In the genomic region with DNA sequence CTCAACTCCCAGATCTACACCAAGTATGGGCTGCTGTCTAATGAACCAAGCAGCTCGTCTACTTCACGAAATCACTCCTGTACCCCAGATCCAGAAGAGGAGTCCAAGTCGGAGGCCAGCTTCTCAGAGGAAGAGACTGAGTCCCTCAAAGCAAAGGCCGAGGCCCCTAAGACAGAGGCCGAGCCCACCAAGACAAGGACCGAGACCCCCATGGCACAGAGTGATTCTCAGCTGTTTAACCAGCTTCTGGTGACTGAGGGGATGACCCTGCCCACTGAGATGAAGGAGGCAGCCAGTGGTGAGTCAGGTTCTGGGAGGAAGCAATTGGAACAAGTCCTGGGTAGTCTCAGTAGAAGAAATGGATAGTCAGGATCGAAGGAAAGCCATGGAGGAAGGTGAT, we compare ENCODE assay signal across 13 cellular contexts. TPM values are rescaled to one million over a fixed set of nuclear protein-coding genes. Genes with fewer than 3 reads are reported as not detected.
DNase-seq lines count a peak whose midpoint lies in the region; ATAC-seq and TF ChIP-seq lines count a peak whose summit lies in the region.
"Had no signal": no experiment of that assay in that cellular context is flagged by ENCODE, and none has a peak within 500 bp of the region (broad histone marks: within the 10 kb centered on the region; RNA-seq: fewer than 3 reads in every experiment).

No MANE protein-coding gene starts in this region.

- POLR2A ChIA-PET in activated naive CD8-positive, alpha-beta T cell treated with anti-CD3 and anti-CD28 coated beads, Interleukin-2, amount 10 ng/mL, durations not matched to agents 7 days and 5 days (lab: Charles Lee) = no interaction called here
- POLR2A ChIA-PET in WTC11 (lab: Charles Lee) = interaction anchor here (1.1 kb wide), 1 partner anchor 18 kb away, joined by 8 read pairs; no protein-coding TSS in a partner anchor

- DNase-seq in activated naive CD8-positive, alpha-beta T cell treated with anti-CD3 and anti-CD28 coated beads, Interleukin-2, amount 10 ng/mL, durations not matched to agents 7 days and 5 days = peak; percentile 15
- no peak for DNase-seq in activated naive CD8-positive, alpha-beta T cell treated with anti-CD3 and anti-CD28 coated beads for 36 hours
- DNase-seq in WTC11 (ENCODE audit: low spot score) (peak; percentile 4), islet precursor cell (peak; percentile 34), A172 (ENCODE audit: low spot score) (no peak)
- DNase-seq in stimulated activated effector memory CD8-positive, alpha-beta T cell treated with anti-CD3 and anti-CD28 coated beads, Interleukin-12 subunit alpha, Interleukin-12 subunit beta, amount 100 ng/mL, for 72 hours (ENCODE audit: low spot score in 2 of 2) = no peak
- DNase-seq in activated T-cell treated with anti-CD3 and anti-CD28 coated beads, Interleukin-2, amount 50 U/mL, for 72 hours = no peak
- DNase-seq: AML-193, GM23248 had no signal

- no peak overlapping the region for H3K4me3 Mint-ChIP-seq in activated naive CD8-positive, alpha-beta T cell treated with anti-CD3 and anti-CD28 coated beads, Interleukin-2, amount 10 ng/mL, durations not matched to agents 7 days and 5 days
- H3K4me3 Mint-ChIP-seq in activated naive CD8-positive, alpha-beta T cell treated with anti-CD3 and anti-CD28 coated beads for 36 hours = no peak overlapping the region
- H3K4me3 Mint-ChIP-seq in WTC11 = no peak overlapping the region
- no peak overlapping the region for H3K4me3 Mint-ChIP-seq in stimulated activated effector memory CD8-positive, alpha-beta T cell treated with anti-CD3 and anti-CD28 coated beads, Interleukin-12 subunit alpha, Interleukin-12 subunit beta, amount 100 ng/mL, for 72 hours
- H3K4me3 Mint-ChIP-seq in activated T-cell treated with anti-CD3 and anti-CD28 coated beads, Interleukin-2, amount 50 U/mL, for 72 hours = no peak overlapping the region
- H3K4me3 Mint-ChIP-seq: CD4-positive, alpha-beta T cell had no signal

- peaks cover 23% of the 10 kb centered on the region for H3K36me3 Mint-ChIP-seq in activated naive CD8-positive, alpha-beta T cell treated with anti-CD3 and anti-CD28 coated beads, Interleukin-2, amount 10 ng/mL, durations not matched to agents 7 days and 5 days
- H3K36me3 Mint-ChIP-seq in activated naive CD8-positive, alpha-beta T cell treated with anti-CD3 and anti-CD28 coated beads for 36 hours = peaks cover 16% of the 10 kb centered on the region
- no peaks in the 10 kb centered on the region; the same call in 1 of the 2 replicates for H3K36me3 Mint-ChIP-seq in WTC11
- H3K36me3 Mint-ChIP-seq in stimulated activated effector memory CD8-positive, alpha-beta T cell treated with anti-CD3 and anti-CD28 coated beads, Interleukin-12 subunit alpha, Interleukin-12 subunit beta, amount 100 ng/mL, for 72 hours = peaks cover 82% of the 10 kb centered on the region
- peaks cover 2 to 12% of the 10 kb centered on the region in 2 donors for H3K36me3 Mint-ChIP-seq in activated T-cell treated with anti-CD3 and anti-CD28 coated beads, Interleukin-2, amount 50 U/mL, for 72 hours (ENCODE audit: insufficient read depth in 2 of 2)

- peaks cover 25% of the 10 kb centered on the region for H3K4me1 Mint-ChIP-seq in activated naive CD8-positive, alpha-beta T cell treated with anti-CD3 and anti-CD28 coated beads, Interleukin-2, amount 10 ng/mL, durations not matched to agents 7 days and 5 days
- peaks cover 35% of the 10 kb centered on the region for H3K4me1 Mint-ChIP-seq in activated naive CD8-positive, alpha-beta T cell treated with anti-CD3 and anti-CD28 coated beads for 36 hours
- peaks cover 4% of the 10 kb centered on the region for H3K4me1 Mint-ChIP-seq in WTC11
- H3K4me1 Mint-ChIP-seq in stimulated activated effector memory CD8-positive, alpha-beta T cell treated with anti-CD3 and anti-CD28 coated beads, Interleukin-12 subunit alpha, Interleukin-12 subunit beta, amount 100 ng/mL, for 72 hours = peaks cover 37% of the 10 kb centered on the region
- H3K4me1 Mint-ChIP-seq in activated T-cell treated with anti-CD3 and anti-CD28 coated beads, Interleukin-2, amount 50 U/mL, for 72 hours (ENCODE audit: low read depth) = peaks cover 33% of the 10 kb centered on the region

- no peaks in the 10 kb centered on the region for H3K27me3 Mint-ChIP-seq in activated naive CD8-positive, alpha-beta T cell treated with anti-CD3 and anti-CD28 coated beads, Interleukin-2, amount 10 ng/mL, durations not matched to agents 7 days and 5 days
- no peaks in the 10 kb centered on the region for H3K27me3 Mint-ChIP-seq in activated naive CD8-positive, alpha-beta T cell treated with anti-CD3 and anti-CD28 coated beads for 36 hours
- H3K27me3 Mint-ChIP-seq in WTC11 (ENCODE audit: low read depth) = no peaks in the 10 kb centered on the region; the same call in 1 of the 2 replicates
- no peaks in the 10 kb centered on the region for H3K27me3 Mint-ChIP-seq in activated T-cell treated with anti-CD3 and anti-CD28 coated beads, Interleukin-2, amount 50 U/mL, for 72 hours (ENCODE audit: low read depth)
- H3K27me3 Mint-ChIP-seq: CD4-positive, alpha-beta T cell had no signal

- TF ChIP-seq CTCF in WTC11 (IDR thresholded peaks at IDR 0.05) = no peak

- H3K27ac Mint-ChIP-seq in activated naive CD8-positive, alpha-beta T cell treated with anti-CD3 and anti-CD28 coated beads, Interleukin-2, amount 10 ng/mL, durations not matched to agents 7 days and 5 days = no peak overlapping the region
- no peak overlapping the region for H3K27ac Mint-ChIP-seq in activated naive CD8-positive, alpha-beta T cell treated with anti-CD3 and anti-CD28 coated beads for 36 hours
- no peak overlapping the region for H3K27ac Mint-ChIP-seq in WTC11
- peak overlapping the region; percentile 85 for H3K27ac Mint-ChIP-seq in stimulated activated effector memory CD8-positive, alpha-beta T cell treated with anti-CD3 and anti-CD28 coated beads, Interleukin-12 subunit alpha, Interleukin-12 subunit beta, amount 100 ng/mL, for 72 hours
- no peak overlapping the region for H3K27ac Mint-ChIP-seq in activated T-cell treated with anti-CD3 and anti-CD28 coated beads, Interleukin-2, amount 50 U/mL, for 72 hours
- H3K27ac Mint-ChIP-seq: CD4-positive, alpha-beta T cell had no signal

- CTCF ChIA-PET in WTC11 (lab: Charles Lee) = no interaction called here

- no peaks in the 10 kb centered on the region for H3K9me3 Mint-ChIP-seq in activated naive CD8-positive, alpha-beta T cell treated with anti-CD3 and anti-CD28 coated beads, Interleukin-2, amount 10 ng/mL, durations not matched to agents 7 days and 5 days
- no peaks in the 10 kb centered on the region for H3K9me3 Mint-ChIP-seq in activated naive CD8-positive, alpha-beta T cell treated with anti-CD3 and anti-CD28 coated beads for 36 hours
- H3K9me3 Mint-ChIP-seq in WTC11 = no peaks in the 10 kb centered on the region
- H3K9me3 Mint-ChIP-seq in stimulated activated effector memory CD8-positive, alpha-beta T cell treated with anti-CD3 and anti-CD28 coated beads, Interleukin-12 subunit alpha, Interleukin-12 subunit beta, amount 100 ng/mL, for 72 hours = no peaks in the 10 kb centered on the region
- no peaks in the 10 kb centered on the region for H3K9me3 Mint-ChIP-seq in activated T-cell treated with anti-CD3 and anti-CD28 coated beads, Interleukin-2, amount 50 U/mL, for 72 hours
- H3K9me3 Mint-ChIP-seq: CD4-positive, alpha-beta T cell had no signal

- ATAC-seq in activated naive CD8-positive, alpha-beta T cell treated with anti-CD3 and anti-CD28 coated beads, Interleukin-2, amount 10 ng/mL, durations not matched to agents 7 days and 5 days (ENCODE audit: low read depth) = no peak
- no peak for ATAC-seq in WTC11
- ATAC-seq in stimulated activated effector memory CD8-positive, alpha-beta T cell treated with anti-CD3 and anti-CD28 coated beads, Interleukin-12 subunit alpha, Interleukin-12 subunit beta, amount 100 ng/mL, for 72 hours = no peak
- ATAC-seq in activated T-cell treated with anti-CD3 and anti-CD28 coated beads, Interleukin-2, amount 50 U/mL, for 72 hours (replicated peaks in 1 of 2) = no peak
- ATAC-seq: A549, HepG2 had no signal

TF ChIP-seq in WTC11, 78 proteins besides CTCF, POLR2A, EP300 and RAD21 (continues in another document):
- TF ChIP-seq KAT7 (CRISPR knock-in tag; IDR thresholded peaks at IDR 0.05; ENCODE audit: borderline replicate concordance) = no peak
- TF ChIP-seq ELF4 (CRISPR knock-in tag; IDR thresholded peaks at IDR 0.05; ENCODE audit: low read depth) = no peak

RNA-seq across cellular contexts. Expression of gene CUL9, which starts 5.8 kb away (rescaled TPM):
- total RNA-seq in activated naive CD8-positive, alpha-beta T cell treated with anti-CD3 and anti-CD28 coated beads, Interleukin-2, amount 10 ng/mL, durations not matched to agents 7 days and 5 days = 10 to 100 TPM; 75.1 to 80.8 TPM
- 10 to 100 TPM; 31.3 to 31.5 TPM for total RNA-seq in activated naive CD8-positive, alpha-beta T cell treated with anti-CD3 and anti-CD28 coated beads for 36 hours
- total RNA-seq in WTC11 (2021) = 15.2 to 20.5 TPM (median 19.2 TPM) in 3 replicates
- total RNA-seq in activated T-cell treated with anti-CD3 and anti-CD28 coated beads, Interleukin-2, amount 50 U/mL, for 72 hours = 10 to 100 TPM; 60.7 to 62.0 TPM
- 17.5 and 19.6 TPM in 2 replicates for total RNA-seq in A172 (2014; rRNA removed; shearing (Covaris generic))

RNA-seq across cellular contexts. Expression of gene SRF, which starts 16.8 kb away (rescaled TPM):
- 10 to 100 TPM; 34.4 to 36.0 TPM for total RNA-seq in activated naive CD8-positive, alpha-beta T cell treated with anti-CD3 and anti-CD28 coated beads, Interleukin-2, amount 10 ng/mL, durations not matched to agents 7 days and 5 days
- total RNA-seq in activated naive CD8-positive, alpha-beta T cell treated with anti-CD3 and anti-CD28 coated beads for 36 hours = 10 to 100 TPM; 49.1 to 49.9 TPM
- total RNA-seq in WTC11 (2021) = 43.9 to 46.2 TPM (median 45.3 TPM) in 3 replicates
- 10 to 100 TPM; 44.2 to 46.1 TPM for total RNA-seq in activated T-cell treated with anti-CD3 and anti-CD28 coated beads, Interleukin-2, amount 50 U/mL, for 72 hours
- total RNA-seq in A172 (2014; rRNA removed; shearing (Covaris generic)) = 15.7 and 18.0 TPM in 2 replicates

RNA-seq across cellular contexts. Expression of gene DNPH1, which starts 41.5 kb away (rescaled TPM):
- 10 to 100 TPM; 42.2 to 43.7 TPM for total RNA-seq in activated naive CD8-positive, alpha-beta T cell treated with anti-CD3 and anti-CD28 coated beads, Interleukin-2, amount 10 ng/mL, durations not matched to agents 7 days and 5 days
- total RNA-seq in activated naive CD8-positive, alpha-beta T cell treated with anti-CD3 and anti-CD28 coated beads for 36 hours = 10 to 100 TPM; 55.8 to 56.1 TPM
- total RNA-seq in WTC11 (2021) = 48.4 to 56.4 TPM (median 55.4 TPM) in 3 replicates
- total RNA-seq in activated T-cell treated with anti-CD3 and anti-CD28 coated beads, Interleukin-2, amount 50 U/mL, for 72 hours = 10 to 100 TPM; 38.3 to 42.3 TPM
- 120 and 173 TPM in 2 replicates for total RNA-seq in A172 (2014; rRNA removed; shearing (Covaris generic))

RNA-seq across cellular contexts. Expression of gene TTBK1, which starts 55.5 kb away (rescaled TPM):
- total RNA-seq in activated naive CD8-positive, alpha-beta T cell treated with anti-CD3 and anti-CD28 coated beads, Interleukin-2, amount 10 ng/mL, durations not matched to agents 7 days and 5 days = not detected
- under 1 TPM; 0.12 to 0.14 TPM for total RNA-seq in activated naive CD8-positive, alpha-beta T cell treated with anti-CD3 and anti-CD28 coated beads for 36 hours
- total RNA-seq in WTC11 (2021) = 0.66 to 0.78 TPM (median 0.68 TPM) in 3 replicates
- 1 to 10 TPM; 1.1 to 1.2 TPM for total RNA-seq in activated T-cell treated with anti-CD3 and anti-CD28 coated beads, Interleukin-2, amount 50 U/mL, for 72 hours
- not detected in 2 replicates for total RNA-seq in A172 (2014; rRNA removed; shearing (Covaris generic))
- total RNA-seq: CD4-positive, alpha-beta T cell; GM23248; H4 had no signal

Comparison
In these comparisons a context has a peak if more than half of its experiments do, and no peak if none do; other contexts are left out.
1. DNase-seq: peak in activated naive CD8-positive, alpha-beta T cell treated with anti-CD3 and anti-CD28 coated beads, Interleukin-2, amount 10 ng/mL, durations not matched to agents 7 days and 5 days (single experiment), WTC11 (single experiment) and islet precursor cell (single experiment); none in activated naive CD8-positive, alpha-beta T cell treated with anti-CD3 and anti-CD28 coated beads for 36 hours (single experiment), stimulated activated effector memory CD8-positive, alpha-beta T cell treated with anti-CD3 and anti-CD28 coated beads, Interleukin-12 subunit alpha, Interleukin-12 subunit beta, amount 100 ng/mL, for 72 hours (0 of 2), activated T-cell treated with anti-CD3 and anti-CD28 coated beads, Interleukin-2, amount 50 U/mL, for 72 hours (0 of 2) and A172 (single experiment).